In genomic region chr16:85320677-85321385, GRCh38 we compare ENCODE assay signal across 19 cellular contexts.
DNase-seq lines count a peak whose midpoint lies in the region; ATAC-seq, FAIRE-seq and TF ChIP-seq lines count a peak whose summit lies in the region.
"Had no signal": no experiment of that assay in that cellular context is flagged by ENCODE, and none has a peak within 500 bp of the region (broad histone marks: within the 10 kb centered on the region; RNA-seq: fewer than 3 reads in every experiment).

No MANE protein-coding gene starts in this region.

- in situ Hi-C loops in K562 (cut with MboI), result no loop called here
- in situ Hi-C loops in transverse colon (cut with MboI; ENCODE audit: low pct_ligation_motif_present in 1 of 4, low pct_unique_long_range_greater_than_20kb in 1 of 4, low sequenced_read_pairs in 3 of 4), result no loop called here

- H2BK120ac ChIP-seq in neuronal stem cell (ENCODE audit: low read depth, low read length), result peak overlapping the region; percentile 6

- H3K9me3 ChIP-seq in K562 (replicated peaks; ENCODE audit: control insufficient read depth, insufficient read depth, low read depth, low read length), result no peaks in the 10 kb centered on the region
- no peaks in the 10 kb centered on the region for H3K9me3 ChIP-seq in neuronal stem cell (replicated peaks in 1 of 2; ENCODE audit: control insufficient read depth in 2 of 2, insufficient read depth in 1 of 2, low read depth in 1 of 2, low read length in 2 of 2)
- no peaks in the 10 kb centered on the region for H3K9me3 ChIP-seq in transverse colon
- H3K9me3 ChIP-seq in PC-9 (ENCODE audit: insufficient read depth, low read depth), result no peaks in the 10 kb centered on the region

- no peak for DNase-seq in activated naive CD4-positive, alpha-beta T cell treated with anti-CD3 and anti-CD28 coated beads, Interleukin-2, amount 10 ng/mL, durations not matched to agents 7 days and 5 days
- DNase-seq in K562 (ENCODE audit: extremely low read depth in 1 of 4, low spot score in 3 of 4) (no peak), neuronal stem cell (ENCODE audit: low spot score) (no peak), transverse colon (no peak), DMS153 (lab: John Stamatoyannopoulos, UW) (no peak), PC-9 (no peak)
- DNase-seq: 8988T; activated CD4-positive, alpha-beta memory T cell treated with anti-CD3 and anti-CD28 coated beads, Interleukin-2, amount 10 ng/mL, durations not matched to agents 7 days and 5 days; amniotic stem cell; CD4-positive, alpha-beta memory T cell; NCI-H1694 treated with DMSO at 0.1 percent for 48 hours; NCI-H446 treated with DMSO at 0.1 percent for 48 hours; stimulated activated CD4-positive, alpha-beta T cell treated with anti-CD3 and anti-CD28 coated beads, Interleukin-15, amount 100 ng/mL, for 24 hours had no signal

- peaks cover 23% of the 10 kb centered on the region for H3K79me2 ChIP-seq in K562 (ENCODE audit: control insufficient read depth, insufficient read depth, low read length)
- H3K79me2 ChIP-seq in PC-9 (ENCODE audit: low read depth), result no peaks in the 10 kb centered on the region

- H3K4me3 Mint-ChIP-seq in activated naive CD4-positive, alpha-beta T cell treated with anti-CD3 and anti-CD28 coated beads, Interleukin-2, amount 50 U/mL, for 24 hours, result no peak overlapping the region
- H3K4me3 Mint-ChIP-seq in activated naive CD4-positive, alpha-beta T cell treated with anti-CD3 and anti-CD28 coated beads, Interleukin-2, amount 10 ng/mL, durations not matched to agents 7 days and 5 days, result no peak overlapping the region
- H3K4me3 Mint-ChIP-seq: activated CD4-positive, alpha-beta memory T cell treated with anti-CD3 and anti-CD28 coated beads, Interleukin-2, amount 10 ng/mL, durations not matched to agents 7 days and 5 days; CD4-positive, alpha-beta memory T cell; stimulated activated naive CD8-positive, alpha-beta T cell treated with anti-CD3 and anti-CD28 coated beads, Interleukin-15, Interleukin-2, amounts not matched to agents 100 ng/mL and 50 ng/mL, for 24 hours had no signal

- CTCF ChIA-PET in activated naive CD4-positive, alpha-beta T cell treated with anti-CD3 and anti-CD28 coated beads, Interleukin-2, amount 10 ng/mL, durations not matched to agents 7 days and 5 days (lab: Charles Lee), result interaction anchor here (1.4 to 1.8 kb wide), 2 partner anchors 10 to 18 kb away, joined by 5 to 6 read pairs; no protein-coding TSS in a partner anchor
- CTCF ChIA-PET in K562 (lab: Yijun Ruan, JAX; ENCODE audit: low intra/inter-chr PET ratio), result no interaction called here
- CTCF ChIA-PET in PC-9 (lab: Charles Lee), result interaction anchor here (0.7 kb wide), 2 partner anchors 64 to 458 kb away, joined by 5 to 6 read pairs; no protein-coding TSS in a partner anchor

- intact Hi-C loops in K562 (cut with micrococcal nuclease) (no loop called here), transverse colon (cut with DNase I; ENCODE audit: low total_unique reads) (loop anchor here (10.0 kb wide), 1 partner anchor 294 kb away; the partner anchor contains the start of gene GSE1), PC-9 (cut with micrococcal nuclease; ENCODE audit: unreplicated experiment) (no loop called here)

- no peak overlapping the region for H3K23ac ChIP-seq in neuronal stem cell (ENCODE audit: low read depth, low read length, poor library complexity)

- H3K18ac ChIP-seq in neuronal stem cell (ENCODE audit: low read length), result peak overlapping the region; percentile 44

- H3K9me2 ChIP-seq in PC-9 (ENCODE audit: insufficient read depth), result no peaks in the 10 kb centered on the region

- no peak for TF ChIP-seq RAD21 in K562 (CRISPR knock-in tag; conservative IDR thresholded peaks at IDR 0.05 in 1 of 2, IDR thresholded peaks at IDR 0.05 in 1 of 2)

- no peaks in the 10 kb centered on the region for H3K79me1 ChIP-seq in neuronal stem cell (ENCODE audit: low read depth, low read length)

- no peak overlapping the region for H4K91ac ChIP-seq in neuronal stem cell (ENCODE audit: low read depth, low read length, poor library complexity)

- 91% methylated on average over 11 of the region's 11 CpGs for WGBS in K562 (ENCODE audit: insufficient coverage, low coverage, missing lambda C conversion rate)
- WGBS in neuronal stem cell (ENCODE audit: extremely low coverage in 2 of 2, insufficient read length in 2 of 2, insufficient replicate concordance in 1 of 2), 2 donors, result no CpG with 5 or more reads among the region's 11 CpGs
- WGBS in transverse colon (ENCODE audit: low coverage in 1 of 2), 2 donors, result 86 to 89% methylated on average over 3 to 11 of the region's 11 CpGs

- POLR2A ChIA-PET in K562 (lab: Yijun Ruan, JAX) (interaction anchor here (1.3 to 9.1 kb wide), 3 partner anchors 10 to 14 kb away, joined by 6 to 60 read pairs (median 12); no protein-coding TSS in a partner anchor), PC-9 (lab: Charles Lee; ENCODE audit: unreplicated experiment) (interaction anchor here (0.7 kb wide), 1 partner anchor 439 kb away, joined by 16 read pairs; no protein-coding TSS in a partner anchor)

- H3K4ac ChIP-seq in neuronal stem cell (ENCODE audit: low read length), result no peak overlapping the region

- TF ChIP-seq EP300 in K562 (IDR thresholded peaks at IDR 0.05; ENCODE audit: low read length) (no peak), transverse colon (IDR thresholded peaks at IDR 0.05; ENCODE audit: low read depth) (no peak)

- H4K20me1 ChIP-seq in K562 (replicated peaks; ENCODE audit: control insufficient read depth, insufficient read depth, low read length) (no peaks in the 10 kb centered on the region), PC-9 (ENCODE audit: insufficient read depth) (no peaks in the 10 kb centered on the region)

- FAIRE-seq in K562 (lab: Jason Lieb, UNC), result peak; percentile 49
- FAIRE-seq: colon, H54, TTC549 had no signal

- H3F3A ChIP-seq in PC-9 (ENCODE audit: insufficient read depth, low read depth), result no peaks in the 10 kb centered on the region

- no peak for TF ChIP-seq POLR2A in K562 (conservative IDR thresholded peaks at IDR 0.05)
- no peak for TF ChIP-seq POLR2A in transverse colon (IDR thresholded peaks at IDR 0.05)

- BruUV-seq in K562 (replicated peaks; lab: Mats Ljungman, UMichigan) (no TSS peak), PC-9 (replicated peaks; lab: Mats Ljungman, UMichigan) (no TSS peak)

- H3K4me1 ChIP-seq in K562 (replicated peaks in 1 of 2; ENCODE audit: control insufficient read depth in 2 of 2, insufficient read depth in 2 of 2, low read length in 2 of 2) (peaks cover 41 to 64% of the 10 kb centered on the region in 2 experiments), neuronal stem cell (ENCODE audit: control insufficient read depth in 2 of 2, insufficient read depth in 1 of 2, low read depth in 1 of 2, low read length in 2 of 2) (peaks cover 2 to 22% of the 10 kb centered on the region in 2 donors), transverse colon (peaks cover 6 to 29% (median 22%) of the 10 kb centered on the region in 4 donors), PC-9 (replicated peaks; ENCODE audit: insufficient read depth) (no peaks in the 10 kb centered on the region)

- peak overlapping the region; percentile 4 for H2BK5ac ChIP-seq in neuronal stem cell (ENCODE audit: low read length)

- H3K27me3 ChIP-seq in K562 (ENCODE audit: control insufficient read depth in 2 of 2, insufficient read depth in 2 of 2, low read length in 2 of 2) (no peaks in the 10 kb centered on the region), neuronal stem cell (ENCODE audit: control insufficient read depth in 3 of 3, insufficient read depth in 3 of 3, low read depth in 1 of 3, low read length in 3 of 3) (no peaks in the 10 kb centered on the region), transverse colon (no peaks in the 10 kb centered on the region), PC-9 (ENCODE audit: insufficient read depth, low read depth) (no peaks in the 10 kb centered on the region)

- no peak overlapping the region for H3K14ac ChIP-seq in neuronal stem cell (ENCODE audit: low read length)

- H3K27me3 Mint-ChIP-seq in activated naive CD4-positive, alpha-beta T cell treated with anti-CD3 and anti-CD28 coated beads, Interleukin-2, amount 50 U/mL, for 24 hours, result no peaks in the 10 kb centered on the region
- H3K27me3 Mint-ChIP-seq in activated naive CD4-positive, alpha-beta T cell treated with anti-CD3 and anti-CD28 coated beads, Interleukin-2, amount 10 ng/mL, durations not matched to agents 7 days and 5 days, result peaks cover 20% of the 10 kb centered on the region
- H3K27me3 Mint-ChIP-seq: activated CD4-positive, alpha-beta memory T cell treated with anti-CD3 and anti-CD28 coated beads, Interleukin-2, amount 10 ng/mL, durations not matched to agents 7 days and 5 days; stimulated activated naive CD8-positive, alpha-beta T cell treated with anti-CD3 and anti-CD28 coated beads, Interleukin-15, Interleukin-2, amounts not matched to agents 100 ng/mL and 50 ng/mL, for 24 hours had no signal

- H3K4me3 ChIP-seq in K562 (no peak overlapping the region), neuronal stem cell (ENCODE audit: low read length in 2 of 2) (no peak overlapping the region), transverse colon (no peak overlapping the region), PC-9 (no peak overlapping the region)

- no peak overlapping the region for H2BK15ac ChIP-seq in neuronal stem cell (ENCODE audit: low read length)

- H3K36me3 ChIP-seq in K562 (ENCODE audit: control insufficient read depth, insufficient read depth, low read length) (no peaks in the 10 kb centered on the region; the same call in 2 of the 3 replicates), neuronal stem cell (replicated peaks in 1 of 2; ENCODE audit: control insufficient read depth in 2 of 2, insufficient read depth in 2 of 2, low read length in 2 of 2) (no peaks in the 10 kb centered on the region), transverse colon (no peaks in the 10 kb centered on the region), PC-9 (ENCODE audit: low read depth) (no peaks in the 10 kb centered on the region)

- no peak for TF ChIP-seq CTCF in K562 (IDR thresholded peaks at IDR 0.05 in 2 of 3, conservative IDR thresholded peaks at IDR 0.05 in 1 of 3; ENCODE audit: insufficient read depth in 2 of 3, low read depth in 1 of 3, low read length in 3 of 3)
- no peak for TF ChIP-seq CTCF in transverse colon (IDR thresholded peaks at IDR 0.05)
- no peak for TF ChIP-seq CTCF in PC-9 (conservative IDR thresholded peaks at IDR 0.05)

- no peaks in the 10 kb centered on the region for H3K9me1 ChIP-seq in K562 (ENCODE audit: control insufficient read depth, insufficient read depth, low read length)

- H3K27ac ChIP-seq in K562 (ENCODE audit: extremely low read depth, low read depth, low read length), result peak overlapping the region; percentile 75; the same call in 1 of the 3 replicates
- H3K27ac ChIP-seq in neuronal stem cell (replicated peaks; ENCODE audit: low read length), result no peak overlapping the region
- H3K27ac ChIP-seq in transverse colon, result peak overlapping the region; percentile 68 to 79 (median 74)
- no peak overlapping the region for H3K27ac ChIP-seq in PC-9

- peak overlapping the region in 1 of 2 experiments; percentile 41; a peak in 1 of 4 replicates for H3K9ac ChIP-seq in K562 (ENCODE audit: insufficient read depth in 1 of 2, low read depth in 2 of 2, low read length in 2 of 2)
- H3K9ac ChIP-seq in neuronal stem cell (ENCODE audit: low read depth, low read length, poor library complexity), result no peak overlapping the region

- H3K27ac Mint-ChIP-seq in activated naive CD4-positive, alpha-beta T cell treated with anti-CD3 and anti-CD28 coated beads, Interleukin-2, amount 50 U/mL, for 24 hours, result peak overlapping the region; percentile 26
- H3K27ac Mint-ChIP-seq in activated naive CD4-positive, alpha-beta T cell treated with anti-CD3 and anti-CD28 coated beads, Interleukin-2, amount 10 ng/mL, durations not matched to agents 7 days and 5 days, result no peak overlapping the region
- H3K27ac Mint-ChIP-seq: activated CD4-positive, alpha-beta memory T cell treated with anti-CD3 and anti-CD28 coated beads, Interleukin-2, amount 10 ng/mL, durations not matched to agents 7 days and 5 days; stimulated activated naive CD8-positive, alpha-beta T cell treated with anti-CD3 and anti-CD28 coated beads, Interleukin-15, Interleukin-2, amounts not matched to agents 100 ng/mL and 50 ng/mL, for 24 hours had no signal

- H2BK12ac ChIP-seq in neuronal stem cell (ENCODE audit: low read length), result no peak overlapping the region

- no peaks in the 10 kb centered on the region for H3K36me3 Mint-ChIP-seq in activated naive CD4-positive, alpha-beta T cell treated with anti-CD3 and anti-CD28 coated beads, Interleukin-2, amount 50 U/mL, for 24 hours
- H3K36me3 Mint-ChIP-seq in activated naive CD4-positive, alpha-beta T cell treated with anti-CD3 and anti-CD28 coated beads, Interleukin-2, amount 10 ng/mL, durations not matched to agents 7 days and 5 days, result no peaks in the 10 kb centered on the region
- H3K36me3 Mint-ChIP-seq: CD4-positive, alpha-beta memory T cell had no signal

- no peaks in the 10 kb centered on the region for H3K9me3 Mint-ChIP-seq in activated naive CD4-positive, alpha-beta T cell treated with anti-CD3 and anti-CD28 coated beads, Interleukin-2, amount 50 U/mL, for 24 hours
- peaks cover 2% of the 10 kb centered on the region for H3K9me3 Mint-ChIP-seq in activated naive CD4-positive, alpha-beta T cell treated with anti-CD3 and anti-CD28 coated beads, Interleukin-2, amount 10 ng/mL, durations not matched to agents 7 days and 5 days
- H3K9me3 Mint-ChIP-seq: stimulated activated naive CD8-positive, alpha-beta T cell treated with anti-CD3 and anti-CD28 coated beads, Interleukin-15, Interleukin-2, amounts not matched to agents 100 ng/mL and 50 ng/mL, for 24 hours had no signal

- H3K4me2 ChIP-seq in K562 (ENCODE audit: insufficient read depth, low read length) (0 out of 2 replicates have a peak overlapping the region, but pooled peaks have one; percentile 1), neuronal stem cell (ENCODE audit: insufficient read depth, low read length, poor library complexity, severe bottlenecking) (no peak overlapping the region), PC-9 (no peak overlapping the region)

- H2AFZ ChIP-seq in K562 (ENCODE audit: low read depth, low read length), result no peak overlapping the region
- no peak overlapping the region for H2AFZ ChIP-seq in neuronal stem cell (ENCODE audit: low read length)
- no peak overlapping the region for H2AFZ ChIP-seq in PC-9

- H3K4me1 Mint-ChIP-seq in activated naive CD4-positive, alpha-beta T cell treated with anti-CD3 and anti-CD28 coated beads, Interleukin-2, amount 50 U/mL, for 24 hours, result no peaks in the 10 kb centered on the region
- H3K4me1 Mint-ChIP-seq in activated naive CD4-positive, alpha-beta T cell treated with anti-CD3 and anti-CD28 coated beads, Interleukin-2, amount 10 ng/mL, durations not matched to agents 7 days and 5 days, result no peaks in the 10 kb centered on the region
- H3K4me1 Mint-ChIP-seq: activated CD4-positive, alpha-beta memory T cell treated with anti-CD3 and anti-CD28 coated beads, Interleukin-2, amount 10 ng/mL, durations not matched to agents 7 days and 5 days; CD4-positive, alpha-beta memory T cell had no signal

- no peak for ATAC-seq in K562
- no peak for ATAC-seq in GM19452 (IDR thresholded peaks at IDR 0.05; ENCODE audit: unreplicated experiment)

- H2AK5ac ChIP-seq in neuronal stem cell (ENCODE audit: low read depth, low read length), result peak overlapping the region; percentile 28

- no peak overlapping the region for H4K8ac ChIP-seq in neuronal stem cell (ENCODE audit: low read depth, low read length)

Comparison
In these comparisons a context has a peak if more than half of its experiments do, and no peak if none do; other contexts are left out.
1. H3K27ac ChIP-seq: peak in K562 (single experiment) and transverse colon (4 of 4); none in neuronal stem cell (single experiment) and PC-9 (single experiment).